In genomic region chr14:51978566-51979398, GRCh38 we compare ENCODE assay signal across 8 cellular contexts. TPM values are rescaled to one million over a fixed set of nuclear protein-coding genes. Genes with fewer than 3 reads are reported as not detected.
DNase-seq lines count a peak whose midpoint lies in the region; ATAC-seq and TF ChIP-seq lines count a peak whose summit lies in the region.

No MANE protein-coding gene starts in this region.

- no peaks in the 10 kb centered on the region for H3K27me3 ChIP-seq in left lung

- peak; percentile 70 for ATAC-seq in HG03159 (IDR thresholded peaks at IDR 0.05; ENCODE audit: unreplicated experiment)
- ATAC-seq in activated CD4-positive, alpha-beta T cell treated with anti-CD3 and anti-CD28 coated beads for 36 hours = peak; percentile 67
- peak; percentile 93 for ATAC-seq in left lung
- ATAC-seq in HG02870 (IDR thresholded peaks at IDR 0.05; ENCODE audit: unreplicated experiment) = no peak

- H3K9me3 Mint-ChIP-seq in activated CD4-positive, alpha-beta T cell treated with anti-CD3 and anti-CD28 coated beads for 36 hours (ENCODE audit: low read depth) = no peaks in the 10 kb centered on the region
- H3K9me3 Mint-ChIP-seq in chondrocyte (ENCODE audit: low read depth) = peaks cover 2% of the 10 kb centered on the region

- H3K9me3 ChIP-seq in left lung = peaks cover 0 to 2% of the 10 kb centered on the region in 2 donors

- H3K4me3 Mint-ChIP-seq in activated CD4-positive, alpha-beta T cell treated with anti-CD3 and anti-CD28 coated beads for 36 hours = no peak overlapping the region
- no peak overlapping the region for H3K4me3 Mint-ChIP-seq in chondrocyte (ENCODE audit: unreplicated experiment)

- peaks cover 0 to 8% of the 10 kb centered on the region in 2 donors for H3K4me1 ChIP-seq in left lung

- no peaks in the 10 kb centered on the region for H3K36me3 Mint-ChIP-seq in activated CD4-positive, alpha-beta T cell treated with anti-CD3 and anti-CD28 coated beads for 36 hours (ENCODE audit: low read depth)
- H3K36me3 Mint-ChIP-seq in chondrocyte (ENCODE audit: low read depth) = no peaks in the 10 kb centered on the region

- POLR2A ChIA-PET in activated CD4-positive, alpha-beta T cell treated with anti-CD3 and anti-CD28 coated beads for 36 hours (lab: Charles Lee) = interaction anchor here (0.6 kb wide), 2 partner anchors 97 to 115 kb away, joined by 3 read pairs; no protein-coding TSS in a partner anchor

- CTCF ChIA-PET in activated CD4-positive, alpha-beta T cell treated with anti-CD3 and anti-CD28 coated beads for 36 hours (lab: Charles Lee) = interaction anchor here (0.6 to 9.0 kb wide), 46 partner anchors 9 to 574 kb away, joined by 3 to 92 read pairs (median 4); partner anchors contain the start of genes GNG2, GPR137C and TXNDC16

- H3K4me3 ChIP-seq in left lung = no peak overlapping the region

- no peaks in the 10 kb centered on the region for H3K36me3 ChIP-seq in left lung

- DNase-seq in GM03348 (ENCODE audit: low spot score) (peak; percentile 77), NCI-H460 (ENCODE audit: extremely low read depth, low read depth) (peak; percentile 78), chondrocyte (ENCODE audit: low spot score) (no peak), left lung (peak; percentile 73 to 82)
- peak; percentile 90 for DNase-seq in activated CD4-positive, alpha-beta T cell treated with anti-CD3 and anti-CD28 coated beads for 36 hours
- DNase-seq in stimulated activated CD4-positive, alpha-beta T cell treated with anti-CD3 and anti-CD28 coated beads, Interleukin-4, amount 100 ng/mL, for 48 hours (ENCODE audit: low read depth in 2 of 2) = peak; percentile 74 to 81

- H3K27ac ChIP-seq in left lung = peak overlapping the region in 1 of 2 donors; percentile 18

- H3K4me1 Mint-ChIP-seq in activated CD4-positive, alpha-beta T cell treated with anti-CD3 and anti-CD28 coated beads for 36 hours = peaks cover 9% of the 10 kb centered on the region
- no peaks in the 10 kb centered on the region for H3K4me1 Mint-ChIP-seq in chondrocyte (ENCODE audit: low read depth)

- intact Hi-C loops in activated CD4-positive, alpha-beta T cell treated with anti-CD3 and anti-CD28 coated beads for 36 hours (cut with DNase I, micrococcal nuclease) = loop anchor here (1.0 to 5.0 kb wide), 5 partner anchors 116 to 696 kb away; partner anchors contain the start of gene GNG2 (in 2 of the 2)
- intact Hi-C loops in left lung (cut with DNase I) = no loop called here

- TF ChIP-seq CTCF in chondrocyte (IDR thresholded peaks at IDR 0.05) (peak; percentile 97), left lung (IDR thresholded peaks at IDR 0.05) (peak; percentile 96 to 97)

- H3K27ac Mint-ChIP-seq in activated CD4-positive, alpha-beta T cell treated with anti-CD3 and anti-CD28 coated beads for 36 hours = no peak overlapping the region
- no peak overlapping the region for H3K27ac Mint-ChIP-seq in chondrocyte (ENCODE audit: unreplicated experiment)

- peaks cover 1% of the 10 kb centered on the region for H3K27me3 Mint-ChIP-seq in activated CD4-positive, alpha-beta T cell treated with anti-CD3 and anti-CD28 coated beads for 36 hours
- H3K27me3 Mint-ChIP-seq in chondrocyte (ENCODE audit: low read depth) = peaks cover 3% of the 10 kb centered on the region

RNA-seq across cellular contexts. Expression of gene RTRAF, which starts 10.6 kb away (rescaled TPM):
- total RNA-seq in NCI-H460 (2014; rRNA removed; shearing (Covaris generic)) = 324 and 371 TPM in 2 replicates
- 28.2 and 57.7 TPM in 2 replicates for polyA plus RNA-seq in NCI-H460 (2014; cell fraction: nucleus; rRNA removed)
- 100 to 1,000 TPM; 232 to 254 TPM for total RNA-seq in activated CD4-positive, alpha-beta T cell treated with anti-CD3 and anti-CD28 coated beads for 36 hours
- total RNA-seq in chondrocyte (161 to 180 TPM (median 169 TPM) in 3 replicates), left lung (100 to 1,000 TPM; 126 to 134 TPM)

Comparison
In these comparisons a context has a peak if more than half of its experiments do, and no peak if none do; other contexts are left out.
1. intact Hi-C loops: an anchor here in activated CD4-positive, alpha-beta T cell treated with anti-CD3 and anti-CD28 coated beads for 36 hours (1.0 to 5.0 kb wide); none called in left lung.